ENCODE assay signal across 8 cellular contexts in the genomic region with DNA sequence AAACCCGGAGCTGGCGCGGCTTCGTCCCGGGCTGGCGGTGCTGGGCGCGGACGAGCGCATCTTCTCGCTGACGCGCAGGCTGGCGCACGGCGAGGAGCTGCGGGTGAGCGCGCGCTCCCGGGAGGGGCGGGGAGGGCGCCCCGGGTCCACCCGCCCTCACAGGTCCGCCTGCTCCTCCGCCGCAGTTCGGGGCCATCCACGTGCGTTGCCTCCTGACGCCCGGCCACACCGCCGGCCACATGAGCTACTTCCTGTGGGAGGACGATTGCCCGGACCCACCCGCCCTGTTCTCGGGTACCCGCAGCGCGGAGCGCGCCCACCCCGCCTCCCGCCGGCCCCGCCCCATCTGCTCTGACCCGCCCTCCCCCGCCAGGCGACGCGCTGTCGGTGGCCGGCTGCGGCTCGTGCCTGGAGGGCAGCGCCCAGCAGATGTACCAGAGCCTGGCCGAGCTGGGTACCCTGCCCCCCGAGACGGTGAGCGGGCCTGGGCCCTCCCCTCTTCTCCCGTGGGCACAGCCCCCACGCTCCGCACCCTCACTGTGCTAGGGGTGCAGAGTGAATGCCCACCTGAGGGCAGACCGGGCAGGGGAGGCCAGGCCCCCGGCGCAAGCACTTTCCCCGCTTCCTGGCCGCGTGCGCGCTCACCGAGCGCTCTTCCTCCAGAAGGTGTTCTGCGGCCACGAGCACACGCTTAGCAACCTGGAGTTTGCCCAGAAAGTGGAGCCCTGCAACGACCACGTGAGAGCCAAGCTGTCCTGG. TPM values are rescaled to one million over a fixed set of nuclear protein-coding genes. Genes with fewer than 3 reads are reported as not detected.
DNase-seq lines count a peak whose midpoint lies in the region; ATAC-seq, FAIRE-seq and TF ChIP-seq lines count a peak whose summit lies in the region.

No MANE protein-coding gene starts in this region.

- H3K9ac ChIP-seq in HepG2 (ENCODE audit: insufficient read depth, low read depth, low read length): no peak overlapping the region

- no peaks in the 10 kb centered on the region for H3K27me3 ChIP-seq in BJ (ENCODE audit: control insufficient read depth, insufficient read depth, low read length)
- peaks cover 0 to 3% of the 10 kb centered on the region in 2 experiments; a peak in 1 of 5 replicates for H3K27me3 ChIP-seq in HepG2 (ENCODE audit: control insufficient read depth in 1 of 2, insufficient read depth in 2 of 2, low read length in 2 of 2)

- no peak for TF ChIP-seq RAD21 in HepG2 (CRISPR knock-in tag; IDR thresholded peaks at IDR 0.05)

- H2AFZ ChIP-seq in HepG2 (ENCODE audit: low read length): no peak overlapping the region

- FAIRE-seq in HepG2 (lab: Jason Lieb, UNC): no peak

- H3K36me3 ChIP-seq in BJ (ENCODE audit: control insufficient read depth, insufficient read depth, low read length) (peaks cover 11% of the 10 kb centered on the region), HepG2 (replicated peaks in 1 of 2; ENCODE audit: control insufficient read depth in 1 of 2, insufficient read depth in 2 of 2, low read length in 2 of 2) (peaks cover 1 to 6% of the 10 kb centered on the region in 2 experiments; a peak in 2 of 5 replicates)

- ATAC-seq in GM19035 (IDR thresholded peaks at IDR 0.05; ENCODE audit: unreplicated experiment) (peak; percentile 36), HepG2 (no peak; the same call in 2 of the 3 replicates), GM21367 (IDR thresholded peaks at IDR 0.05; ENCODE audit: unreplicated experiment) (no peak)

- BruUV-seq in HepG2 (replicated peaks; lab: Mats Ljungman, UMichigan): no TSS peak

- POLR2A ChIA-PET in BJ (lab: Charles Lee): interaction anchor here (1.0 kb wide), 1 partner anchor 13 kb away, joined by 3 read pairs; the partner anchor contains the start of gene METRN
- POLR2A ChIA-PET in HepG2 (lab: Yijun Ruan, JAX): interaction anchor here (2.0 kb wide), 1 partner anchor 12 kb away, joined by 7 read pairs; no protein-coding TSS in a partner anchor

- TF ChIP-seq EP300 in HepG2 (IDR thresholded peaks at IDR 0.05; ENCODE audit: low read depth in 2 of 2, low read length in 2 of 2) (no peak), HepG2 (CRISPR knock-in tag; IDR thresholded peaks at IDR 0.05; ENCODE audit: borderline replicate concordance) (no peak)

- H3K9me3 ChIP-seq in HepG2 (ENCODE audit: low read length): no peaks in the 10 kb centered on the region

- no peak overlapping the region for H3K4me2 ChIP-seq in HepG2 (ENCODE audit: low read depth, low read length)

- 89% methylated on average over 47 of the region's 80 CpGs for WGBS in HepG2 (ENCODE audit: low lambda C conversion rate)

- no peaks in the 10 kb centered on the region for H3K79me2 ChIP-seq in HepG2 (ENCODE audit: insufficient read depth, low read length)

- DNase-seq in BJ (ENCODE audit: low read depth): no peak
- peak; percentile 92 for DNase-seq in NB4 (ENCODE audit: low read depth)
- DNase-seq in activated CD4-positive, alpha-beta T cell treated with anti-CD3 and anti-CD28 coated beads for 1 hour: peak; percentile 40
- DNase-seq in dedifferentiated amniotic fluid mesenchymal stem cell (ENCODE audit: extremely low spot score): peak; percentile 34
- no peak for DNase-seq in HepG2 (ENCODE audit: low spot score)
- DNase-seq in stimulated activated CD8-positive, alpha-beta memory T cell treated with anti-CD3 and anti-CD28 coated beads, Interleukin-4, amount 100 ng/mL, for 48 hours: peak; percentile 79

- peak overlapping the region; percentile 66 for H3K4me3 ChIP-seq in BJ (ENCODE audit: low read depth, low read length)
- peak overlapping the region; percentile 69 for H3K4me3 ChIP-seq in NB4 (ENCODE audit: low read depth, low read length)
- H3K4me3 ChIP-seq in HepG2 (replicated peaks in 1 of 3; ENCODE audit: insufficient read depth in 1 of 3, low read depth in 2 of 3, low read length in 3 of 3): peak overlapping the region in 1 of 3 experiments; percentile 23; a peak in 2 of 6 replicates

- CTCF ChIA-PET in BJ (lab: Yijun Ruan, JAX) (interaction anchor here (1.5 to 2.8 kb wide), 2 partner anchors 16 to 60 kb away, joined by 3 to 14 read pairs; partner anchors contain the start of gene RPUSD1), HepG2 (lab: Yijun Ruan, JAX; ENCODE audit: low intra/inter-chr PET ratio, low total read pairs) (no interaction called here)

- intact Hi-C loops in HepG2 (cut with micrococcal nuclease; ENCODE audit: unreplicated experiment): no loop called here

- H3K4me1 ChIP-seq in HepG2 (ENCODE audit: insufficient read depth, low read length): peaks cover 11% of the 10 kb centered on the region

- H3K27ac ChIP-seq in HepG2 (ENCODE audit: extremely low read length, insufficient read depth, low read length): no peak overlapping the region

- TF ChIP-seq POLR2A in NB4 (IDR thresholded peaks at IDR 0.05; ENCODE audit: extremely low read depth, insufficient read length) (peak; percentile 35), HepG2 (IDR thresholded peaks at IDR 0.05; ENCODE audit: insufficient read depth in 1 of 2, low read depth in 2 of 2, low read length in 2 of 2) (no peak)

- no peaks in the 10 kb centered on the region for H4K20me1 ChIP-seq in HepG2 (ENCODE audit: insufficient read depth, low read length)

- in situ Hi-C loops in HepG2 (cut with HindIII; ENCODE audit: extremely low pct_ligation_motif_present, low pct_unique_long_range_greater_than_20kb): no loop called here

- TF ChIP-seq CTCF in BJ (IDR thresholded peaks at IDR 0.05; ENCODE audit: insufficient read depth, low read depth, low read length): no peak
- TF ChIP-seq CTCF in NB4 (IDR thresholded peaks at IDR 0.05; ENCODE audit: low read depth, low read length): no peak
- TF ChIP-seq CTCF in HepG2 (CRISPR knock-in tag; IDR thresholded peaks at IDR 0.05): no peak

RNA-seq across cellular contexts. Expression of gene HAGHL, which starts 1.4 kb away (rescaled TPM):
- polyA plus RNA-seq in BJ (2011; rRNA removed) (4.3 and 7.0 TPM in 2 replicates), HepG2 (2011; rRNA removed) (8.4 and 12.7 TPM in 2 replicates)
- polyA minus RNA-seq in BJ (2011; rRNA and poly(A)+ RNA removed): 2.1 and 2.9 TPM in 2 replicates
- total RNA-seq in HepG2 (2016; rRNA removed; fragmentation: Illumina TruSeq; extraction: Trizol): 3.4 and 4.7 TPM in 2 replicates
- 2.0 and 3.1 TPM in 2 replicates for total RNA-seq in HepG2 (2016; cell fraction: cytosol; rRNA removed; fragmentation: Illumina TruSeq; extraction: Trizol; ENCODE audit: low read depth)
- 3.0 and 4.0 TPM in 2 replicates for total RNA-seq in HepG2 (2016; cell fraction: insoluble cytoplasmic fraction; rRNA removed; fragmentation: Illumina TruSeq; extraction: Trizol)
- total RNA-seq in HepG2 (2016; cell fraction: membrane; rRNA removed; fragmentation: Illumina TruSeq; extraction: Trizol): 2.4 and 3.1 TPM in 2 replicates
- total RNA-seq in HepG2 (2016; cell fraction: nucleus; rRNA removed; fragmentation: Illumina TruSeq; extraction: Trizol): 2.0 and 3.3 TPM in 2 replicates
- polyA plus RNA-seq in HepG2 (2011; cell fraction: cytosol; rRNA removed): 5.6 and 13.2 TPM in 2 replicates
- polyA plus RNA-seq in HepG2 (2011; cell fraction: nucleus; rRNA removed): 160 and 166 TPM in 2 replicates
- polyA plus RNA-seq in HepG2 (2012): 2.9 and 5.9 TPM in 2 replicates
- 1.6 and 3.1 TPM in 2 replicates for polyA plus RNA-seq in HepG2 (2016; cell fraction: cytosol; fragmentation: Illumina TruSeq; extraction: Trizol; ENCODE audit: low read depth)
- 3.2 and 3.5 TPM in 2 replicates for polyA plus RNA-seq in HepG2 (2016; cell fraction: insoluble cytoplasmic fraction; fragmentation: Illumina TruSeq; extraction: Trizol; ENCODE audit: low read depth)
- 1.8 and 2.5 TPM in 2 replicates for polyA plus RNA-seq in HepG2 (2016; cell fraction: membrane; fragmentation: Illumina TruSeq; extraction: Trizol; ENCODE audit: low read depth)
- polyA plus RNA-seq in HepG2 (2016; cell fraction: nucleus; fragmentation: Illumina TruSeq; extraction: Trizol; ENCODE audit: insufficient read depth, low read depth): 9.9 and 13.3 TPM in 2 replicates
- polyA minus RNA-seq in HepG2 (2011; rRNA and poly(A)+ RNA removed; ENCODE audit: low replicate concordance): 6.6 and 10.5 TPM in 2 replicates
- 3.3 and 4.7 TPM in 2 replicates for polyA minus RNA-seq in HepG2 (2011; cell fraction: cytosol; rRNA and poly(A)+ RNA removed)
- polyA minus RNA-seq in HepG2 (2011; cell fraction: nucleus; rRNA and poly(A)+ RNA removed): 3.4 and 7.1 TPM in 2 replicates

RNA-seq across cellular contexts. Expression of gene CCDC78, which starts 2.1 kb away (rescaled TPM):
- polyA plus RNA-seq in BJ (2011; rRNA removed): 0.77 and 2.4 TPM in 2 replicates
- 0.21 and 0.57 TPM in 2 replicates for polyA minus RNA-seq in BJ (2011; rRNA and poly(A)+ RNA removed)
- total RNA-seq in HepG2 (2016; rRNA removed; fragmentation: Illumina TruSeq; extraction: Trizol): 0.53 TPM in 1 of 2 replicates, not detected in the other
- 0.09 and 0.40 TPM in 2 replicates for total RNA-seq in HepG2 (2016; cell fraction: cytosol; rRNA removed; fragmentation: Illumina TruSeq; extraction: Trizol; ENCODE audit: low read depth)
- 0.48 TPM in 1 of 2 replicates, not detected in the other for total RNA-seq in HepG2 (2016; cell fraction: insoluble cytoplasmic fraction; rRNA removed; fragmentation: Illumina TruSeq; extraction: Trizol)
- 0.28 TPM in 2 replicates for total RNA-seq in HepG2 (2016; cell fraction: membrane; rRNA removed; fragmentation: Illumina TruSeq; extraction: Trizol)
- 0.34 and 1.4 TPM in 2 replicates for total RNA-seq in HepG2 (2016; cell fraction: nucleus; rRNA removed; fragmentation: Illumina TruSeq; extraction: Trizol)
- 1.5 and 1.7 TPM in 2 replicates for polyA plus RNA-seq in HepG2 (2011; rRNA removed)
- polyA plus RNA-seq in HepG2 (2011; cell fraction: cytosol; rRNA removed): 0.26 and 0.44 TPM in 2 replicates
- polyA plus RNA-seq in HepG2 (2011; cell fraction: nucleus; rRNA removed): 17.5 and 23.8 TPM in 2 replicates
- 1.0 and 2.1 TPM in 2 replicates for polyA plus RNA-seq in HepG2 (2012)
- 0.11 and 0.18 TPM in 2 replicates for polyA plus RNA-seq in HepG2 (2016; cell fraction: cytosol; fragmentation: Illumina TruSeq; extraction: Trizol; ENCODE audit: low read depth)
- polyA plus RNA-seq in HepG2 (2016; cell fraction: insoluble cytoplasmic fraction; fragmentation: Illumina TruSeq; extraction: Trizol; ENCODE audit: low read depth): 0.24 and 0.57 TPM in 2 replicates
- polyA plus RNA-seq in HepG2 (2016; cell fraction: membrane; fragmentation: Illumina TruSeq; extraction: Trizol; ENCODE audit: low read depth): not detected in 2 replicates
- polyA plus RNA-seq in HepG2 (2016; cell fraction: nucleus; fragmentation: Illumina TruSeq; extraction: Trizol; ENCODE audit: insufficient read depth, low read depth): 2.7 and 3.2 TPM in 2 replicates
- polyA minus RNA-seq in HepG2 (2011; rRNA and poly(A)+ RNA removed; ENCODE audit: low replicate concordance): 0.38 and 3.8 TPM in 2 replicates
- polyA minus RNA-seq in HepG2 (2011; cell fraction: cytosol; rRNA and poly(A)+ RNA removed): not detected in 2 replicates
- 0.90 and 1.6 TPM in 2 replicates for polyA minus RNA-seq in HepG2 (2011; cell fraction: nucleus; rRNA and poly(A)+ RNA removed)

RNA-seq across cellular contexts. Expression of gene ANTKMT, which starts 7.4 kb away (rescaled TPM):
- polyA plus RNA-seq in BJ (2011; rRNA removed) (7.7 and 10.7 TPM in 2 replicates), HepG2 (2011; rRNA removed) (7.5 and 11.8 TPM in 2 replicates)
- polyA minus RNA-seq in BJ (2011; rRNA and poly(A)+ RNA removed): 1.1 and 1.9 TPM in 2 replicates
- total RNA-seq in HepG2 (2016; rRNA removed; fragmentation: Illumina TruSeq; extraction: Trizol): 17.8 and 47.8 TPM in 2 replicates
- total RNA-seq in HepG2 (2016; cell fraction: cytosol; rRNA removed; fragmentation: Illumina TruSeq; extraction: Trizol; ENCODE audit: low read depth): 23.3 and 24.5 TPM in 2 replicates
- 20.4 and 46.4 TPM in 2 replicates for total RNA-seq in HepG2 (2016; cell fraction: insoluble cytoplasmic fraction; rRNA removed; fragmentation: Illumina TruSeq; extraction: Trizol)
- total RNA-seq in HepG2 (2016; cell fraction: membrane; rRNA removed; fragmentation: Illumina TruSeq; extraction: Trizol): 26.6 and 30.6 TPM in 2 replicates
- 18.5 and 25.5 TPM in 2 replicates for total RNA-seq in HepG2 (2016; cell fraction: nucleus; rRNA removed; fragmentation: Illumina TruSeq; extraction: Trizol)
- 10.6 and 19.3 TPM in 2 replicates for polyA plus RNA-seq in HepG2 (2011; cell fraction: cytosol; rRNA removed)
- 47.2 and 48.7 TPM in 2 replicates for polyA plus RNA-seq in HepG2 (2011; cell fraction: nucleus; rRNA removed)
- polyA plus RNA-seq in HepG2 (2012): 4.2 and 8.6 TPM in 2 replicates
- polyA plus RNA-seq in HepG2 (2016; cell fraction: cytosol; fragmentation: Illumina TruSeq; extraction: Trizol; ENCODE audit: low read depth): 14.5 and 19.6 TPM in 2 replicates
- polyA plus RNA-seq in HepG2 (2016; cell fraction: insoluble cytoplasmic fraction; fragmentation: Illumina TruSeq; extraction: Trizol; ENCODE audit: low read depth): 10.3 and 11.6 TPM in 2 replicates
- 16.4 and 20.3 TPM in 2 replicates for polyA plus RNA-seq in HepG2 (2016; cell fraction: membrane; fragmentation: Illumina TruSeq; extraction: Trizol; ENCODE audit: low read depth)
- 33.8 and 45.5 TPM in 2 replicates for polyA plus RNA-seq in HepG2 (2016; cell fraction: nucleus; fragmentation: Illumina TruSeq; extraction: Trizol; ENCODE audit: insufficient read depth, low read depth)
- polyA minus RNA-seq in HepG2 (2011; rRNA and poly(A)+ RNA removed; ENCODE audit: low replicate concordance): 2.4 and 4.6 TPM in 2 replicates
- polyA minus RNA-seq in HepG2 (2011; cell fraction: cytosol; rRNA and poly(A)+ RNA removed): 5.2 and 9.3 TPM in 2 replicates
- 9.1 and 10.3 TPM in 2 replicates for polyA minus RNA-seq in HepG2 (2011; cell fraction: nucleus; rRNA and poly(A)+ RNA removed)

RNA-seq across cellular contexts. Expression of gene CIAO3, which starts 12.5 kb away (rescaled TPM):
- polyA plus RNA-seq in BJ (2011; rRNA removed) (16.1 and 23.1 TPM in 2 replicates), HepG2 (2011; rRNA removed) (25.0 and 25.2 TPM in 2 replicates)
- 22.7 and 25.4 TPM in 2 replicates for polyA minus RNA-seq in BJ (2011; rRNA and poly(A)+ RNA removed)
- 16.9 and 21.7 TPM in 2 replicates for total RNA-seq in HepG2 (2016; rRNA removed; fragmentation: Illumina TruSeq; extraction: Trizol)
- 7.0 and 7.4 TPM in 2 replicates for total RNA-seq in HepG2 (2016; cell fraction: cytosol; rRNA removed; fragmentation: Illumina TruSeq; extraction: Trizol; ENCODE audit: low read depth)
- total RNA-seq in HepG2 (2016; cell fraction: insoluble cytoplasmic fraction; rRNA removed; fragmentation: Illumina TruSeq; extraction: Trizol): 15.6 and 20.7 TPM in 2 replicates
- 5.7 and 7.5 TPM in 2 replicates for total RNA-seq in HepG2 (2016; cell fraction: membrane; rRNA removed; fragmentation: Illumina TruSeq; extraction: Trizol)
- total RNA-seq in HepG2 (2016; cell fraction: nucleus; rRNA removed; fragmentation: Illumina TruSeq; extraction: Trizol): 14.7 and 17.4 TPM in 2 replicates
- polyA plus RNA-seq in HepG2 (2011; cell fraction: cytosol; rRNA removed): 10.2 and 14.3 TPM in 2 replicates
- 96.0 and 123 TPM in 2 replicates for polyA plus RNA-seq in HepG2 (2011; cell fraction: nucleus; rRNA removed)
- 12.1 and 17.0 TPM in 2 replicates for polyA plus RNA-seq in HepG2 (2012)
- polyA plus RNA-seq in HepG2 (2016; cell fraction: cytosol; fragmentation: Illumina TruSeq; extraction: Trizol; ENCODE audit: low read depth): 1.3 and 1.4 TPM in 2 replicates
- 14.0 TPM in 2 replicates for polyA plus RNA-seq in HepG2 (2016; cell fraction: insoluble cytoplasmic fraction; fragmentation: Illumina TruSeq; extraction: Trizol; ENCODE audit: low read depth)
- 3.2 and 3.5 TPM in 2 replicates for polyA plus RNA-seq in HepG2 (2016; cell fraction: membrane; fragmentation: Illumina TruSeq; extraction: Trizol; ENCODE audit: low read depth)
- 31.2 and 33.5 TPM in 2 replicates for polyA plus RNA-seq in HepG2 (2016; cell fraction: nucleus; fragmentation: Illumina TruSeq; extraction: Trizol; ENCODE audit: insufficient read depth, low read depth)
- polyA minus RNA-seq in HepG2 (2011; rRNA and poly(A)+ RNA removed; ENCODE audit: low replicate concordance): 29.7 and 30.3 TPM in 2 replicates
- polyA minus RNA-seq in HepG2 (2011; cell fraction: cytosol; rRNA and poly(A)+ RNA removed): 6.2 and 6.9 TPM in 2 replicates
- 44.2 and 47.5 TPM in 2 replicates for polyA minus RNA-seq in HepG2 (2011; cell fraction: nucleus; rRNA and poly(A)+ RNA removed)

RNA-seq across cellular contexts. Expression of gene METRN, which starts 13.4 kb away (rescaled TPM):
- polyA plus RNA-seq in BJ (2011; rRNA removed) (33.7 and 40.3 TPM in 2 replicates), HepG2 (2011; rRNA removed) (25.5 and 34.0 TPM in 2 replicates)
- 11.3 and 16.7 TPM in 2 replicates for polyA minus RNA-seq in BJ (2011; rRNA and poly(A)+ RNA removed)
- total RNA-seq in HepG2 (2016; rRNA removed; fragmentation: Illumina TruSeq; extraction: Trizol): 27.3 and 46.1 TPM in 2 replicates
- 309 and 313 TPM in 2 replicates for total RNA-seq in HepG2 (2016; cell fraction: cytosol; rRNA removed; fragmentation: Illumina TruSeq; extraction: Trizol; ENCODE audit: low read depth)
- total RNA-seq in HepG2 (2016; cell fraction: insoluble cytoplasmic fraction; rRNA removed; fragmentation: Illumina TruSeq; extraction: Trizol): 32.7 and 50.4 TPM in 2 replicates
- 215 and 243 TPM in 2 replicates for total RNA-seq in HepG2 (2016; cell fraction: membrane; rRNA removed; fragmentation: Illumina TruSeq; extraction: Trizol)
- total RNA-seq in HepG2 (2016; cell fraction: nucleus; rRNA removed; fragmentation: Illumina TruSeq; extraction: Trizol): 17.9 and 18.8 TPM in 2 replicates
- polyA plus RNA-seq in HepG2 (2011; cell fraction: cytosol; rRNA removed): 9.2 and 47.6 TPM in 2 replicates
- polyA plus RNA-seq in HepG2 (2011; cell fraction: nucleus; rRNA removed): 25.3 and 25.6 TPM in 2 replicates
- polyA plus RNA-seq in HepG2 (2012): 6.0 and 9.7 TPM in 2 replicates
- polyA plus RNA-seq in HepG2 (2016; cell fraction: cytosol; fragmentation: Illumina TruSeq; extraction: Trizol; ENCODE audit: low read depth): 285 and 311 TPM in 2 replicates
- 25.1 and 30.0 TPM in 2 replicates for polyA plus RNA-seq in HepG2 (2016; cell fraction: insoluble cytoplasmic fraction; fragmentation: Illumina TruSeq; extraction: Trizol; ENCODE audit: low read depth)
- 167 and 188 TPM in 2 replicates for polyA plus RNA-seq in HepG2 (2016; cell fraction: membrane; fragmentation: Illumina TruSeq; extraction: Trizol; ENCODE audit: low read depth)
- polyA plus RNA-seq in HepG2 (2016; cell fraction: nucleus; fragmentation: Illumina TruSeq; extraction: Trizol; ENCODE audit: insufficient read depth, low read depth): 32.0 and 38.6 TPM in 2 replicates
- polyA minus RNA-seq in HepG2 (2011; rRNA and poly(A)+ RNA removed; ENCODE audit: low replicate concordance): 4.1 and 35.6 TPM in 2 replicates
- polyA minus RNA-seq in HepG2 (2011; cell fraction: cytosol; rRNA and poly(A)+ RNA removed): 14.3 and 15.0 TPM in 2 replicates
- polyA minus RNA-seq in HepG2 (2011; cell fraction: nucleus; rRNA and poly(A)+ RNA removed): 4.4 and 4.6 TPM in 2 replicates

Comparison
In these comparisons a context has a peak if more than half of its experiments do, and no peak if none do; other contexts are left out.
1. DNase-seq: peak in NB4 (single experiment), activated CD4-positive, alpha-beta T cell treated with anti-CD3 and anti-CD28 coated beads for 1 hour (single experiment), dedifferentiated amniotic fluid mesenchymal stem cell (single experiment) and stimulated activated CD8-positive, alpha-beta memory T cell treated with anti-CD3 and anti-CD28 coated beads, Interleukin-4, amount 100 ng/mL, for 48 hours (single experiment); none in BJ (single experiment) and HepG2 (single experiment).